In genomic region chr6:11258260-11259237, GRCh38 we compare ENCODE assay signal across 8 cellular contexts. TPM values are rescaled to one million over a fixed set of nuclear protein-coding genes. Genes with fewer than 3 reads are reported as not detected.
DNase-seq lines count a peak whose midpoint lies in the region; ATAC-seq, FAIRE-seq and TF ChIP-seq lines count a peak whose summit lies in the region.

No MANE protein-coding gene starts in this region.

- no peak overlapping the region for H2AFZ ChIP-seq in OCI-LY1 (ENCODE audit: low read length)

- DNase-seq in iris pigment epithelial cell (ENCODE audit: low read depth) (peak; percentile 34), superior temporal gyrus (ENCODE audit: extremely low spot score) (no peak), frontal cortex (ENCODE audit: low spot score in 2 of 2) (no peak), NCI-H2081 treated with DMSO at 0.1 percent for 48 hours (lab: John Stamatoyannopoulos, UW) (no peak)

- TF ChIP-seq CTCF in OCI-LY1 (IDR thresholded peaks at IDR 0.05; ENCODE audit: low read length), result no peak

- no peak overlapping the region for H3K27ac ChIP-seq in BLaER1 treated with 17β-estradiol and CSF1 and Interleukin-3, amounts not matched to agents 10 nM and 100 nM
- peak overlapping the region; percentile 25 for H3K27ac ChIP-seq in OCI-LY1 (ENCODE audit: low read depth, low read length, poor library complexity, severe bottlenecking)

- no peaks in the 10 kb centered on the region for H3F3A ChIP-seq in OCI-LY1 (ENCODE audit: insufficient read depth, low read length)

- peaks cover 9 to 15% (median 13%) of the 10 kb centered on the region in 10 experiments for H3K4me1 ChIP-seq in BLaER1 treated with 17β-estradiol and CSF1 and Interleukin-3, amounts not matched to agents 10 nM and 100 nM
- peaks cover 13% of the 10 kb centered on the region for H3K4me1 ChIP-seq in OCI-LY1 (ENCODE audit: insufficient read depth, low read length, severe bottlenecking)

- H3K9me2 ChIP-seq in OCI-LY1 (ENCODE audit: low read depth, low read length), result no peaks in the 10 kb centered on the region

- peaks cover 0 to 8% (median 0%) of the 10 kb centered on the region in 11 experiments; a peak in 2 of 22 replicates for H4K20me1 ChIP-seq in BLaER1 treated with 17β-estradiol and CSF1 and Interleukin-3, amounts not matched to agents 10 nM and 100 nM
- no peaks in the 10 kb centered on the region for H4K20me1 ChIP-seq in OCI-LY1 (ENCODE audit: insufficient read depth, low read length)

- H3K9me3 ChIP-seq in BLaER1 treated with 17β-estradiol and CSF1 and Interleukin-3, amounts not matched to agents 10 nM and 100 nM (replicated peaks in 1 of 11), result no peaks in the 10 kb centered on the region
- H3K9me3 ChIP-seq in OCI-LY1 (ENCODE audit: low read length), result no peaks in the 10 kb centered on the region

- H3K79me2 ChIP-seq in OCI-LY1 (ENCODE audit: insufficient read depth, low read length), result no peaks in the 10 kb centered on the region

- H3K9ac ChIP-seq in BLaER1 treated with 17β-estradiol and CSF1 and Interleukin-3, amounts not matched to agents 10 nM and 100 nM, result no peak overlapping the region; a peak in 1 of 22 replicates
- no peak overlapping the region for H3K9ac ChIP-seq in OCI-LY1 (ENCODE audit: low read length)

- no peaks in the 10 kb centered on the region for H3K27me3 ChIP-seq in BLaER1 treated with 17β-estradiol and CSF1 and Interleukin-3, amounts not matched to agents 10 nM and 100 nM
- H3K27me3 ChIP-seq in OCI-LY1 (ENCODE audit: insufficient read depth, low read length), result no peaks in the 10 kb centered on the region

- peak overlapping the region; percentile 20 to 62 (median 49); a peak in 21 of 22 replicates for H3K4me2 ChIP-seq in BLaER1 treated with 17β-estradiol and CSF1 and Interleukin-3, amounts not matched to agents 10 nM and 100 nM
- no peak overlapping the region for H3K4me2 ChIP-seq in OCI-LY1 (ENCODE audit: low read length)

- no peak overlapping the region for H3K4me3 ChIP-seq in BLaER1 treated with 17β-estradiol and CSF1 and Interleukin-3, amounts not matched to agents 10 nM and 100 nM
- no peak overlapping the region for H3K4me3 ChIP-seq in OCI-LY1 (ENCODE audit: low read depth, low read length, poor library complexity, severe bottlenecking)

- H3K36me3 ChIP-seq in BLaER1 treated with 17β-estradiol and CSF1 and Interleukin-3, amounts not matched to agents 10 nM and 100 nM, result peaks cover 0 to 38% (median 0%) of the 10 kb centered on the region in 11 experiments; a peak in 3 of 22 replicates
- H3K36me3 ChIP-seq in OCI-LY1 (ENCODE audit: insufficient read depth, low read length), result no peaks in the 10 kb centered on the region; the same call in 1 of the 2 replicates

- peak; percentile 57 for ATAC-seq in GM21367 (IDR thresholded peaks at IDR 0.05; ENCODE audit: unreplicated experiment)
- ATAC-seq in GM18870 (IDR thresholded peaks at IDR 0.05; ENCODE audit: unreplicated experiment), result no peak

- FAIRE-seq in frontal cortex (lab: Jason Lieb, UNC), result no peak

RNA-seq across cellular contexts. Expression of gene NEDD9, which starts 26.1 kb away (rescaled TPM):
- total RNA-seq in frontal cortex, result 39.1 TPM
